1 cellular context compared by ENCODE assay signal in genomic region chr2:201938151-201938815, GRCh38.
TF ChIP-seq lines count a peak whose summit lies in the region.

No MANE protein-coding gene starts in this region.

TF ChIP-seq in IMR-90, 13 proteins besides CTCF, POLR2A, EP300 and RAD21:
- TF ChIP-seq CEBPB (IDR thresholded peaks at IDR 0.05; ENCODE audit: low read depth, low read length) (peak; percentile 20; the same call in 1 of the 2 replicates), MXI1 (IDR thresholded peaks at IDR 0.05; ENCODE audit: borderline replicate concordance, low read depth, low read length) (no peak), SMC3 (IDR thresholded peaks at IDR 0.05; ENCODE audit: low read depth, low read length) (no peak), FOS (IDR thresholded peaks at IDR 0.05; ENCODE audit: low read depth, low read length) (no peak)
